Comparison of ENCODE assay signal across 26 cellular contexts in the genomic region with DNA sequence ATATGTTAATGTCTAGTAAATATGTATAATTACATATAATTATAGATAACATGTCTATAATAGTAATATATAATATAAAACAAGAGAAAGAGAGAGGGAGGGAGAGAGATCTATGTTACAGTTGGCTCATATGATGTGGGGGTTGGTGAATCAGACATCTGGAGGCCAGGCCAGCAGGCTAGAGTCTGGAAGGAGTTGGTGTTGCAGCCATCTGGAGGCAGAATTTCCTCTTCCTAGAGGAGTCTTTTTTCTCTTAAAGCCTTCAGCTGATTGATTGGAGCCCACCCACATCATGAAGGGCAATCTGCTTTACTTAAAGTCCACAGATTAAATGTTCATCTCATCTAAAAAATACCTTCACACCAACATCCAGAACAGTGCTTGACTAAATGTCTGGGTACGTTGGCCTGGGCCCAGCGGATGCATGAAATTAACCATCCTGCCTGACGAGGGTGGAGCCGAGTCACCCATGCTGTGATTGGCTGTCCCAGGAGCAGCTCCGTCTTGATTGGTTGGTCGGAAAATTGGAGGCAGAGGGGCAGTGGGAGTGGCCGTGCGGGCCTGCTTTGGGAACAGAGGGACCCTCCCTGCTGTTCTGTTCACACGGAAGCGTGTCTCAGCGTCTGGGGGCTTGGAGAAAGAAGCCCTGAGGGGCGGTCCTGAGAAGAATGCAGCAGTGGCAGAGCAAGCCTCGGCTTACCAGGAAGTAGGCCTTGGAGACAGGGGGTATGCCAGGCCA.
DNase-seq lines count a peak whose midpoint lies in the region; ATAC-seq and TF ChIP-seq lines count a peak whose summit lies in the region.
"Had no signal": no experiment of that assay in that cellular context is flagged by ENCODE, and none has a peak within 500 bp of the region (broad histone marks: within the 10 kb centered on the region; RNA-seq: fewer than 3 reads in every experiment).

No MANE protein-coding gene starts in this region.

- no peak overlapping the region for H4K5ac ChIP-seq in H9 (ENCODE audit: insufficient read length, low read depth, low read length)

- no peak overlapping the region for H3K18ac ChIP-seq in H9 (ENCODE audit: insufficient read length, low read depth, low read length)

- intact Hi-C loops in testis (cut with DNase I; ENCODE audit: low total_unique reads), result no loop called here

- H3K4me3 ChIP-seq in fibroblast of lung (replicated peaks in 1 of 4; ENCODE audit: control extremely low read depth in 1 of 4, insufficient read depth in 1 of 4, low read depth in 3 of 4, low read length in 4 of 4) (no peak overlapping the region), testis (peak overlapping the region in 1 of 2 donors; percentile 20)
- H3K4me3 ChIP-seq: lung, Peyer's patch, sigmoid colon, transverse colon had no signal

- H3K79me1 ChIP-seq in H9 (ENCODE audit: insufficient read depth, low read depth, low read length, poor library complexity, severe bottlenecking), result no peaks in the 10 kb centered on the region

- TF ChIP-seq CTCF in H9 (conservative IDR thresholded peaks at IDR 0.05), result no peak
- TF ChIP-seq CTCF in fibroblast of lung (conservative IDR thresholded peaks at IDR 0.05 in 1 of 2, IDR thresholded peaks at IDR 0.05 in 1 of 2; ENCODE audit: low read depth in 1 of 2, low read length in 2 of 2), result no peak
- no peak for TF ChIP-seq CTCF in testis (IDR thresholded peaks at IDR 0.05)

- no peak overlapping the region for H2AK5ac ChIP-seq in H9 (ENCODE audit: insufficient read length, low read length)

- H3K9me3 ChIP-seq in H9 (ENCODE audit: control insufficient read depth, low read depth, low read length) (no peaks in the 10 kb centered on the region), fibroblast of lung (ENCODE audit: control insufficient read depth, insufficient read depth, low read depth, low read length) (no peaks in the 10 kb centered on the region), testis (no peaks in the 10 kb centered on the region)
- H3K9me3 ChIP-seq: Peyer's patch, sigmoid colon, transverse colon had no signal

- H3K27me3 ChIP-seq in H9 (ENCODE audit: insufficient read depth, low read length) (no peaks in the 10 kb centered on the region), fibroblast of lung (ENCODE audit: control insufficient read depth, insufficient read depth, low read length) (no peaks in the 10 kb centered on the region), testis (no peaks in the 10 kb centered on the region)
- H3K27me3 ChIP-seq: brain microvascular endothelial cell, Peyer's patch, sigmoid colon, transverse colon had no signal

- no peak overlapping the region for H3K4me3 Mint-ChIP-seq in H9
- H3K4me3 Mint-ChIP-seq: activated naive CD8-positive, alpha-beta T cell treated with anti-CD3 and anti-CD28 coated beads, Interleukin-2, amount 50 U/mL, for 24 hours; CD8-positive, alpha-beta memory T cell; neural crest cell had no signal

- no peak overlapping the region for H2BK12ac ChIP-seq in H9 (ENCODE audit: insufficient read length, low read depth, low read length)

- no peak overlapping the region for H2BK120ac ChIP-seq in H9 (ENCODE audit: low read depth, low read length, poor library complexity, severe bottlenecking)

- ATAC-seq in SK-N-SH treated with all-trans-retinoic acid at 6 μM for 48 hours (no peak), HG02571 (IDR thresholded peaks at IDR 0.05; ENCODE audit: unreplicated experiment) (no peak)
- ATAC-seq: activated naive CD8-positive, alpha-beta T cell treated with anti-CD3 and anti-CD28 coated beads, Interleukin-2, amount 50 U/mL, for 24 hours; HCT116; stimulated activated naive CD8-positive, alpha-beta T cell treated with anti-CD3 and anti-CD28 coated beads, Interleukin-15, Interleukin-2, amounts not matched to agents 100 U/mL and 50 U/mL, for 24 hours had no signal

- no peaks in the 10 kb centered on the region for H3K36me3 ChIP-seq in fibroblast of lung (ENCODE audit: control insufficient read depth, insufficient read depth, low read length)
- H3K36me3 ChIP-seq in testis (ENCODE audit: low read depth, missing control alignments), result no peaks in the 10 kb centered on the region
- H3K36me3 ChIP-seq: brain microvascular endothelial cell, Peyer's patch, sigmoid colon, transverse colon had no signal

- DNase-seq in H9 (peak; percentile 33), fibroblast of lung (ENCODE audit: low read depth in 2 of 2) (peak; percentile 40 to 46), testis (peak; percentile 71), DMS53 (lab: John Stamatoyannopoulos, UW) (no peak), NCI-H1694 (lab: John Stamatoyannopoulos, UW) (no peak)
- DNase-seq: activated gamma-delta T cell; activated naive CD8-positive, alpha-beta T cell treated with anti-CD3 and anti-CD28 coated beads, Interleukin-2, amount 50 U/mL, for 24 hours; AML-193; brain microvascular endothelial cell; CD8-positive, alpha-beta memory T cell; effector CD8-positive, alpha-beta T cell; kidney glomerular epithelial cell; NCI-H2081; NCI-H446; NK-92 treated with Interleukin-12 subunit alpha and Interleukin-12 subunit beta, amount 100 ng/mL, for 24 hours; Peyer's patch; sigmoid colon; stimulated activated naive CD8-positive, alpha-beta T cell treated with anti-CD3 and anti-CD28 coated beads, Interleukin-15, Interleukin-2, amounts not matched to agents 100 U/mL and 50 U/mL, for 24 hours; T-helper 1 cell; transverse colon had no signal

- H3K56ac ChIP-seq in H9 (ENCODE audit: insufficient read length, low read depth, low read length), result no peak overlapping the region

- H3K23me2 ChIP-seq in H9 (ENCODE audit: insufficient read length, low read depth, low read length, poor library complexity, severe bottlenecking), result no peaks in the 10 kb centered on the region

- no peak overlapping the region for H3T11ph ChIP-seq in H9 (ENCODE audit: low read length)

- H3K27ac ChIP-seq in H9 (ENCODE audit: insufficient read length, low read depth, low read length), result no peak overlapping the region
- no peak overlapping the region for H3K27ac ChIP-seq in fibroblast of lung (ENCODE audit: insufficient read depth, low read length)
- H3K27ac ChIP-seq in testis, result no peak overlapping the region
- H3K27ac ChIP-seq: brain microvascular endothelial cell, Peyer's patch, sigmoid colon, transverse colon had no signal

- no peak for TF ChIP-seq POLR2A in testis (IDR thresholded peaks at IDR 0.05)

- no CpG with 5 or more reads among the region's 13 CpGs for WGBS in H9 (ENCODE audit: extremely low coverage, insufficient read length, low lambda C conversion rate)
- WGBS in testis, 2 donors, result 63 to 81% methylated on average over 11 to 13 of the region's 13 CpGs

- no peak overlapping the region for H3K4me2 ChIP-seq in H9 (ENCODE audit: insufficient read depth, insufficient read length, low read length)
- no peak overlapping the region for H3K4me2 ChIP-seq in fibroblast of lung (ENCODE audit: extremely low read depth, insufficient read depth, low read length)

- H2BK20ac ChIP-seq in H9 (ENCODE audit: low read depth, low read length, poor library complexity, severe bottlenecking), result no peak overlapping the region

- no peak overlapping the region for H2AFZ ChIP-seq in H9 (ENCODE audit: low read length)
- H2AFZ ChIP-seq in fibroblast of lung (ENCODE audit: low read length), result no peak overlapping the region

- H3K23ac ChIP-seq in H9 (ENCODE audit: insufficient read length, low read depth, low read length), result no peak overlapping the region

- H4K20me1 ChIP-seq in H9 (ENCODE audit: control insufficient read depth, insufficient read depth, insufficient read length) (no peaks in the 10 kb centered on the region), fibroblast of lung (ENCODE audit: control insufficient read depth, extremely low read depth, insufficient read depth, low read length) (no peaks in the 10 kb centered on the region)

- H3K27ac Mint-ChIP-seq in H9, result no peak overlapping the region
- H3K27ac Mint-ChIP-seq: activated naive CD8-positive, alpha-beta T cell treated with anti-CD3 and anti-CD28 coated beads, Interleukin-2, amount 50 U/mL, for 24 hours; CD8-positive, alpha-beta memory T cell; progenitor cell of endocrine pancreas had no signal

- no peak overlapping the region for H3K14ac ChIP-seq in H9 (ENCODE audit: insufficient read depth, low read length)

- H2BK5ac ChIP-seq in H9 (ENCODE audit: insufficient read length, low read length), result no peak overlapping the region

- no peaks in the 10 kb centered on the region for H3K27me3 Mint-ChIP-seq in H9 (ENCODE audit: low read depth)

- H3K9ac ChIP-seq in H9 (ENCODE audit: extremely low read depth, insufficient read length, low read length), result no peak overlapping the region
- no peak overlapping the region for H3K9ac ChIP-seq in fibroblast of lung (ENCODE audit: insufficient read depth, low read length)

- no peak overlapping the region for H3K4ac ChIP-seq in H9 (ENCODE audit: low read depth, low read length)

- no peak overlapping the region for H4K8ac ChIP-seq in H9 (replicated peaks; ENCODE audit: insufficient read length, low read depth, low read length)

- no peak overlapping the region for H2BK15ac ChIP-seq in H9 (ENCODE audit: low read depth, low read length)

- H3K9me3 Mint-ChIP-seq in H9, result no peaks in the 10 kb centered on the region; a peak in 1 of 5 replicates
- H3K9me3 Mint-ChIP-seq: activated naive CD8-positive, alpha-beta T cell treated with anti-CD3 and anti-CD28 coated beads, Interleukin-2, amount 50 U/mL, for 24 hours; CD8-positive, alpha-beta memory T cell; neural crest cell had no signal

- H3K4me1 ChIP-seq in H9 (ENCODE audit: insufficient read depth, low read length), result no peaks in the 10 kb centered on the region
- no peaks in the 10 kb centered on the region for H3K4me1 ChIP-seq in fibroblast of lung (ENCODE audit: control insufficient read depth, extremely low read depth, insufficient read depth, low read length)
- H3K4me1 ChIP-seq in testis, result no peaks in the 10 kb centered on the region
- H3K4me1 ChIP-seq: Peyer's patch, sigmoid colon, transverse colon had no signal

- peaks cover 15 to 17% of the 10 kb centered on the region in 2 experiments for H3K4me1 Mint-ChIP-seq in H9
- H3K4me1 Mint-ChIP-seq: activated naive CD8-positive, alpha-beta T cell treated with anti-CD3 and anti-CD28 coated beads, Interleukin-2, amount 50 U/mL, for 24 hours; CD8-positive, alpha-beta memory T cell had no signal

- no peak overlapping the region for H4K91ac ChIP-seq in H9 (ENCODE audit: insufficient read length, low read depth, low read length)

- H3K79me2 ChIP-seq in H9 (ENCODE audit: insufficient read depth, low read length), result no peaks in the 10 kb centered on the region
- no peaks in the 10 kb centered on the region for H3K79me2 ChIP-seq in fibroblast of lung (ENCODE audit: control insufficient read depth, insufficient read depth, low read length)

- H3K36me3 Mint-ChIP-seq in H9 (ENCODE audit: insufficient read depth in 1 of 3, low read depth in 3 of 3), result no peaks in the 10 kb centered on the region; a peak in 1 of 7 replicates
- H3K36me3 Mint-ChIP-seq: CD8-positive, alpha-beta memory T cell had no signal

TF ChIP-seq in SK-N-SH treated with all-trans-retinoic acid at 6 μM for 48 hours, 23 proteins besides CTCF, POLR2A, EP300 and RAD21:
- TF ChIP-seq ZFP30 (CRISPR knock-in tag; IDR thresholded peaks at IDR 0.05) (no peak), TCF4 (CRISPR knock-in tag; IDR thresholded peaks at IDR 0.05; ENCODE audit: borderline replicate concordance) (peak; percentile 20; the same call in 1 of the 2 replicates), ISL1 (CRISPR knock-in tag; IDR thresholded peaks at IDR 0.05) (no peak), ARNTL (CRISPR knock-in tag; IDR thresholded peaks at IDR 0.05; ENCODE audit: borderline replicate concordance, low read depth) (no peak)

Comparison
In these comparisons a context has a peak if more than half of its experiments do, and no peak if none do; other contexts are left out.
1. DNase-seq: peak in H9 (single experiment), fibroblast of lung (2 of 2) and testis (single experiment); none in DMS53 (single experiment) and NCI-H1694 (single experiment).